Comparison of ENCODE assay signal across 8 cellular contexts in the genomic region with DNA sequence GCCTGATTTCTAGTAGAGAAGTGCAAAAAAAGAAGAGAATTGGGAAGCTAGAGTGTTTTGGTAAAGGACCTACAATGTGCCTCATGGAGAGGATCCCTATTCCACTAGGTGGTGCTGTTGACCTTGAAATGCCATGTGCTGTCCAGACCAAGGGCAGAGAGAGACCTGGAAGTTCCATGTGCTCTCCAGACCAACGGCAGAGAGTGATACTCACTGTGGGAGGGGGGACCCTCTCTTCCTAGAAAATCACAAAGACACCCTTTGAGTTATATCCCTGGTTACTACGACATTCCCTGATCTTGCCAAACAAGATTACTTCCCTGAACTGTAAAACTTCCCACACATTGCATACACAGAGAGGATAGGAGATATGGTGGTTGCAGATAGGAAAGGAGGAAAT.
DNase-seq lines count a peak whose midpoint lies in the region; FAIRE-seq and TF ChIP-seq lines count a peak whose summit lies in the region.

No MANE protein-coding gene starts in this region.

- no peak for TF ChIP-seq POLR2A in H54 (IDR thresholded peaks at IDR 0.05; ENCODE audit: low read depth, low read length)

- DNase-seq in NCI-H1105 treated with DMSO at 0.1 percent for 48 hours (lab: John Stamatoyannopoulos, UW), result peak; percentile 14
- DNase-seq in NCI-H1105 (lab: John Stamatoyannopoulos, UW), result no peak
- DNase-seq in H54 (ENCODE audit: insufficient read length, low spot score), result peak; percentile 12
- DNase-seq in NCI-H748 treated with DMSO at 0.1 percent for 48 hours (lab: John Stamatoyannopoulos, UW), result peak; percentile 21
- DNase-seq in choroid plexus epithelial cell (ENCODE audit: low read depth), result peak; percentile 25
- peak; percentile 7 for DNase-seq in stimulated activated CD4-positive, alpha-beta T cell treated with anti-CD3 and anti-CD28 coated beads, Interleukin-1b, Interleukin-23, amount 100 ng/mL, for 48 hours
- DNase-seq in T-helper 9 cell, result no peak
- no peak for DNase-seq in HPDE6-E6E7 (ENCODE audit: extremely low spot score)

- peak; percentile 45 for TF ChIP-seq CTCF in choroid plexus epithelial cell (conservative IDR thresholded peaks at IDR 0.05; ENCODE audit: low read depth, low read length)

- H3K4me3 ChIP-seq in choroid plexus epithelial cell (ENCODE audit: low read depth, low read length), result no peak overlapping the region

- peak; percentile 90 for FAIRE-seq in H54 (lab: Jason Lieb, UNC)

Comparison
In these comparisons a context has a peak if more than half of its experiments do, and no peak if none do; other contexts are left out.
1. DNase-seq: peak in NCI-H1105 treated with DMSO at 0.1 percent for 48 hours (single experiment), H54 (single experiment), NCI-H748 treated with DMSO at 0.1 percent for 48 hours (single experiment), choroid plexus epithelial cell (single experiment) and stimulated activated CD4-positive, alpha-beta T cell treated with anti-CD3 and anti-CD28 coated beads, Interleukin-1b, Interleukin-23, amount 100 ng/mL, for 48 hours (single experiment); none in NCI-H1105 (single experiment), T-helper 9 cell (single experiment) and HPDE6-E6E7 (single experiment).